ENCODE assay signal across 8 cellular contexts in the genomic region with DNA sequence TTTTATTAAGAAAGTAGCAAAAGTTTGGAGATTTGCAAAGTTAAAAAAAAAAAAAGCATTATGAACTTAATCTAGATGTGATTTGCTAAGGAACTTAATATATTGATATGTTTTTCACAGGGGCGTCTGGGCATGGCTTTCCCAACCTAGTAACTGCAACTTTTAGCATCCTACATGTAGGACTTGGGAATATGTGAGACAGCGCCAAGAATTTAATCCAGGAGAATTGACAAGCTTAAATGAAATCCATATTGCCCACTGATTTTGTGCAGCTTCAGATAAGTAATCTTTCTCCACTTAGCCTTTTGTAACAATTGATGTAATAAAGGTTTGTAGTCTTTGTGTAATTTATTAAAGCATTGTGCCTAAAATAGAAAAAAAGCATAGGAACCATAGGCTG. TPM values are rescaled to one million over a fixed set of nuclear protein-coding genes. Genes with fewer than 3 reads are reported as not detected.
DNase-seq lines count a peak whose midpoint lies in the region; FAIRE-seq and TF ChIP-seq lines count a peak whose summit lies in the region.

No MANE protein-coding gene starts in this region.

- H3K4me1 ChIP-seq in astrocyte (ENCODE audit: insufficient read depth, low read length) (peaks cover 17% of the 10 kb centered on the region), liver (ENCODE audit: control insufficient read depth in 4 of 4, insufficient read depth in 4 of 4, low read length in 3 of 4) (peaks cover 5 to 24% (median 17%) of the 10 kb centered on the region in 4 donors)

- no peaks in the 10 kb centered on the region for H3K9me3 Mint-ChIP-seq in activated naive CD4-positive, alpha-beta T cell treated with anti-CD3 and anti-CD28 coated beads for 36 hours
- H3K9me3 Mint-ChIP-seq in astrocyte (ENCODE audit: unreplicated experiment) (no peaks in the 10 kb centered on the region), type B pancreatic cell (no peaks in the 10 kb centered on the region)

- DNase-seq in activated naive CD4-positive, alpha-beta T cell treated with anti-CD3 and anti-CD28 coated beads for 36 hours: no peak
- DNase-seq in activated naive CD4-positive, alpha-beta T cell (lab: John Stamatoyannopoulos, UW): no peak
- no peak for DNase-seq in astrocyte (ENCODE audit: low read depth)
- DNase-seq in type B pancreatic cell (ENCODE audit: extremely low spot score, unreplicated experiment): no peak
- no peak for DNase-seq in GM10248 (ENCODE audit: extremely low spot score)
- DNase-seq in epidermal melanocyte (ENCODE audit: insufficient read length, low spot score): no peak
- DNase-seq in HTR-8/SVneo (ENCODE audit: insufficient read length, low spot score): no peak

- peaks cover 67% of the 10 kb centered on the region for H3K36me3 Mint-ChIP-seq in activated naive CD4-positive, alpha-beta T cell treated with anti-CD3 and anti-CD28 coated beads for 36 hours (ENCODE audit: low read depth)
- peaks cover 3% of the 10 kb centered on the region for H3K36me3 Mint-ChIP-seq in astrocyte (ENCODE audit: low read depth, unreplicated experiment)
- peaks cover 30% of the 10 kb centered on the region for H3K36me3 Mint-ChIP-seq in type B pancreatic cell

- WGBS in liver: 12% methylated on average over 2 of the region's 2 CpGs

- no peak for TF ChIP-seq CTCF in astrocyte (IDR thresholded peaks at IDR 0.05; ENCODE audit: insufficient read depth, low read depth, low read length)
- TF ChIP-seq CTCF in liver (IDR thresholded peaks at IDR 0.05; ENCODE audit: low read depth, low read length, missing input control): no peak
- no peak for TF ChIP-seq CTCF in type B pancreatic cell (conservative IDR thresholded peaks at IDR 0.05)
- TF ChIP-seq CTCF in GM10248 (IDR thresholded peaks at IDR 0.05; ENCODE audit: control extremely low read depth, extremely low read depth, low read depth, missing control alignments): no peak

- FAIRE-seq in astrocyte (lab: Jason Lieb, UNC) (no peak), HTR-8/SVneo (lab: Jason Lieb, UNC) (no peak)

- CTCF ChIA-PET in activated naive CD4-positive, alpha-beta T cell treated with anti-CD3 and anti-CD28 coated beads for 36 hours (lab: Charles Lee): interaction anchor here (0.7 to 1.2 kb wide), 4 partner anchors 10 to 551 kb away, joined by 3 to 4 read pairs (median 3); a partner anchor contains a TSS
- CTCF ChIA-PET in GM10248 (lab: Yijun Ruan, JAX): interaction anchor here (0.6 to 1.3 kb wide), 3 partner anchors 22 to 40 kb away, joined by 3 to 4 read pairs (median 3); no protein-coding TSS in a partner anchor

- H3K27ac ChIP-seq in astrocyte (ENCODE audit: low read depth, low read length) (peak overlapping the region; percentile 99), liver (ENCODE audit: low read depth in 1 of 2, low read length in 2 of 2) (peak overlapping the region; percentile 99 to 100)

- peaks cover 3% of the 10 kb centered on the region for H3K36me3 ChIP-seq in astrocyte (ENCODE audit: insufficient read depth, low read length)
- H3K36me3 ChIP-seq in liver (ENCODE audit: control insufficient read depth in 4 of 4, insufficient read depth in 3 of 4, low read depth in 1 of 4, low read length in 3 of 4): peaks cover 2 to 7% (median 3%) of the 10 kb centered on the region in 4 donors

- no peaks in the 10 kb centered on the region for H3K27me3 Mint-ChIP-seq in activated naive CD4-positive, alpha-beta T cell treated with anti-CD3 and anti-CD28 coated beads for 36 hours (ENCODE audit: low read depth)
- H3K27me3 Mint-ChIP-seq in astrocyte (ENCODE audit: low read depth, unreplicated experiment): no peaks in the 10 kb centered on the region
- peaks cover 3% of the 10 kb centered on the region for H3K27me3 Mint-ChIP-seq in type B pancreatic cell

- H3K4me1 Mint-ChIP-seq in activated naive CD4-positive, alpha-beta T cell treated with anti-CD3 and anti-CD28 coated beads for 36 hours (ENCODE audit: low read depth): peaks cover 46% of the 10 kb centered on the region
- peaks cover 17% of the 10 kb centered on the region for H3K4me1 Mint-ChIP-seq in astrocyte (ENCODE audit: low read depth, unreplicated experiment)
- H3K4me1 Mint-ChIP-seq in type B pancreatic cell (ENCODE audit: unreplicated experiment): peaks cover 22% of the 10 kb centered on the region

- peak overlapping the region; percentile 100 for H3K27ac Mint-ChIP-seq in activated naive CD4-positive, alpha-beta T cell treated with anti-CD3 and anti-CD28 coated beads for 36 hours
- H3K27ac Mint-ChIP-seq in astrocyte (ENCODE audit: unreplicated experiment): peak overlapping the region; percentile 98
- peak overlapping the region; percentile 96 for H3K27ac Mint-ChIP-seq in type B pancreatic cell

- POLR2A ChIA-PET in GM10248 (lab: Yijun Ruan, JAX): interaction anchor here (1.1 kb wide), 1 partner anchor 330 kb away, joined by 3 read pairs; no protein-coding TSS in a partner anchor

- H3K27me3 ChIP-seq in astrocyte (ENCODE audit: insufficient read depth, low read length): no peaks in the 10 kb centered on the region
- no peaks in the 10 kb centered on the region for H3K27me3 ChIP-seq in liver (ENCODE audit: control insufficient read depth in 4 of 4, insufficient read depth in 4 of 4, low read length in 3 of 4)

- H3K9me3 ChIP-seq in astrocyte (ENCODE audit: insufficient read depth, low read depth, low read length): no peaks in the 10 kb centered on the region
- H3K9me3 ChIP-seq in liver (ENCODE audit: control insufficient read depth in 4 of 4, low read length in 3 of 4): no peaks in the 10 kb centered on the region

- TF ChIP-seq RAD21 in liver (IDR thresholded peaks at IDR 0.05): no peak

- intact Hi-C loops in activated naive CD4-positive, alpha-beta T cell treated with anti-CD3 and anti-CD28 coated beads for 36 hours (cut with micrococcal nuclease): loop anchor here (1.0 to 2.0 kb wide), 6 partner anchors 68 to 1545 kb away; a partner anchor contains a TSS

- H3K4me3 Mint-ChIP-seq in activated naive CD4-positive, alpha-beta T cell treated with anti-CD3 and anti-CD28 coated beads for 36 hours: peak overlapping the region; percentile 98
- H3K4me3 Mint-ChIP-seq in astrocyte (ENCODE audit: unreplicated experiment) (peak overlapping the region; percentile 98), type B pancreatic cell (peak overlapping the region; percentile 98)

- H2AFZ ChIP-seq in astrocyte (ENCODE audit: low read depth, low read length): no peak overlapping the region

- H3K79me2 ChIP-seq in astrocyte (ENCODE audit: insufficient read depth, low read length): peaks cover 84% of the 10 kb centered on the region

- peak overlapping the region; percentile 87 for H3K4me3 ChIP-seq in astrocyte (ENCODE audit: insufficient read depth, low read depth, low read length)
- peak overlapping the region; percentile 66 to 98 (median 95) for H3K4me3 ChIP-seq in liver (ENCODE audit: low read depth in 1 of 3, low read length in 3 of 3)

- H3K4me2 ChIP-seq in astrocyte (ENCODE audit: low read length): peak overlapping the region; percentile 86

- peaks cover 35% of the 10 kb centered on the region for H4K20me1 ChIP-seq in astrocyte (ENCODE audit: insufficient read depth, low read length)

- H3K9ac ChIP-seq in astrocyte (ENCODE audit: low read length): peak overlapping the region; percentile 96
- H3K9ac ChIP-seq in liver (ENCODE audit: low read depth in 1 of 2, low read length in 2 of 2): peak overlapping the region; percentile 96 to 100

TF ChIP-seq in liver, 16 proteins besides CTCF, POLR2A, EP300 and RAD21:
- TF ChIP-seq RXRA (IDR thresholded peaks at IDR 0.05): no peak
- no peak for TF ChIP-seq HNF4G (IDR thresholded peaks at IDR 0.05)
- no peak for TF ChIP-seq FOXA2 (IDR thresholded peaks at IDR 0.05)
- TF ChIP-seq YY1 (IDR thresholded peaks at IDR 0.05): no peak
- TF ChIP-seq, protein P1, sequence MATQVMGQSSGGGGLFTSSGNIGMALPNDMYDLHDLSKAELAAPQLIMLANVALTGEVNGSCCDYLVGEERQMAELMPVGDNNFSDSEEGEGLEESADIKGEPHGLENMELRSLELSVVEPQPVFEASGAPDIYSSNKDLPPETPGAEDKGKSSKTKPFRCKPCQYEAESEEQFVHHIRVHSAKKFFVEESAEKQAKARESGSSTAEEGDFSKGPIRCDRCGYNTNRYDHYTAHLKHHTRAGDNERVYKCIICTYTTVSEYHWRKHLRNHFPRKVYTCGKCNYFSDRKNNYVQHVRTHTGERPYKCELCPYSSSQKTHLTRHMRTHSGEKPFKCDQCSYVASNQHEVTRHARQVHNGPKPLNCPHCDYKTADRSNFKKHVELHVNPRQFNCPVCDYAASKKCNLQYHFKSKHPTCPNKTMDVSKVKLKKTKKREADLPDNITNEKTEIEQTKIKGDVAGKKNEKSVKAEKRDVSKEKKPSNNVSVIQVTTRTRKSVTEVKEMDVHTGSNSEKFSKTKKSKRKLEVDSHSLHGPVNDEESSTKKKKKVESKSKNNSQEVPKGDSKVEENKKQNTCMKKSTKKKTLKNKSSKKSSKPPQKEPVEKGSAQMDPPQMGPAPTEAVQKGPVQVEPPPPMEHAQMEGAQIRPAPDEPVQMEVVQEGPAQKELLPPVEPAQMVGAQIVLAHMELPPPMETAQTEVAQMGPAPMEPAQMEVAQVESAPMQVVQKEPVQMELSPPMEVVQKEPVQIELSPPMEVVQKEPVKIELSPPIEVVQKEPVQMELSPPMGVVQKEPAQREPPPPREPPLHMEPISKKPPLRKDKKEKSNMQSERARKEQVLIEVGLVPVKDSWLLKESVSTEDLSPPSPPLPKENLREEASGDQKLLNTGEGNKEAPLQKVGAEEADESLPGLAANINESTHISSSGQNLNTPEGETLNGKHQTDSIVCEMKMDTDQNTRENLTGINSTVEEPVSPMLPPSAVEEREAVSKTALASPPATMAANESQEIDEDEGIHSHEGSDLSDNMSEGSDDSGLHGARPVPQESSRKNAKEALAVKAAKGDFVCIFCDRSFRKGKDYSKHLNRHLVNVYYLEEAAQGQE (IDR thresholded peaks at IDR 0.05): no peak
- no peak for TF ChIP-seq JUND (IDR thresholded peaks at IDR 0.05)
- no peak for TF ChIP-seq NR2F2 (IDR thresholded peaks at IDR 0.05)
- TF ChIP-seq GABPA (IDR thresholded peaks at IDR 0.05 in 1 of 2, conservative IDR thresholded peaks at IDR 0.05 in 1 of 2): no peak
- TF ChIP-seq EGR1 (IDR thresholded peaks at IDR 0.05; ENCODE audit: low read depth in 2 of 2): no peak
- TF ChIP-seq, protein P2, sequence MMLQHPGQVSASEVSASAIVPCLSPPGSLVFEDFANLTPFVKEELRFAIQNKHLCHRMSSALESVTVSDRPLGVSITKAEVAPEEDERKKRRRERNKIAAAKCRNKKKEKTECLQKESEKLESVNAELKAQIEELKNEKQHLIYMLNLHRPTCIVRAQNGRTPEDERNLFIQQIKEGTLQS (IDR thresholded peaks at IDR 0.05): no peak

RNA-seq across cellular contexts. Expression of a gene that starts 1.0 kb away (rescaled TPM):
- 10 to 100 TPM; 48.2 to 53.5 TPM for total RNA-seq in activated naive CD4-positive, alpha-beta T cell treated with anti-CD3 and anti-CD28 coated beads for 36 hours
- total RNA-seq in astrocyte (33.5 and 35.7 TPM in 2 replicates), liver (10 to 100 TPM; 14.6 to 23.6 TPM), type B pancreatic cell (ENCODE audit: low replicate concordance) (27.5 and 27.8 TPM in 2 replicates)
- polyA plus RNA-seq in liver: 1 to 10 TPM; 4.4 to 5.0 TPM
